19 cellular contexts compared by ENCODE assay signal in genomic region chr20:53283011-53283410, GRCh38.
A peak's percentile ranks its signal among the peaks of the same experiment; 100 is the strongest.
DNase-seq lines count a peak whose midpoint lies in the region; ATAC-seq, FAIRE-seq and TF ChIP-seq lines count a peak whose summit lies in the region.
"Had no signal": no experiment of that assay in that cellular context is flagged by ENCODE, and none has a peak within 500 bp of the region (broad histone marks: within the 10 kb centered on the region; RNA-seq: fewer than 3 reads in every experiment).

No MANE protein-coding gene starts in this region.

- H3T11ph ChIP-seq in H9 (ENCODE audit: low read length), result no peak overlapping the region

- H2BK5ac ChIP-seq in H9 (ENCODE audit: insufficient read length, low read length) (no peak overlapping the region), H1 (ENCODE audit: low read depth, low read length) (no peak overlapping the region)

- H3K79me1 ChIP-seq in H9 (ENCODE audit: insufficient read depth, low read depth, low read length, poor library complexity, severe bottlenecking) (no peaks in the 10 kb centered on the region), H1 (ENCODE audit: low read depth, low read length) (no peaks in the 10 kb centered on the region)

- CTCF ChIA-PET in H1 (lab: Charles Lee; ENCODE audit: partially characterized antibody), result interaction anchor here (0.9 to 1.3 kb wide), 6 partner anchors 12 to 162 kb away, joined by 3 to 4 read pairs (median 3); no protein-coding TSS in a partner anchor

- peaks cover 8% of the 10 kb centered on the region for H3K27me3 Mint-ChIP-seq in H9 (ENCODE audit: low read depth)
- H3K27me3 Mint-ChIP-seq: CD4-positive, alpha-beta T cell had no signal

- H3K14ac ChIP-seq in H9 (ENCODE audit: insufficient read depth, low read length) (no peak overlapping the region), H1 (ENCODE audit: insufficient read length) (no peak overlapping the region)

- peaks cover 0 to 4% of the 10 kb centered on the region in 2 experiments; a peak in 1 of 5 replicates for H3K9me3 Mint-ChIP-seq in H9
- H3K9me3 Mint-ChIP-seq: CD4-positive, alpha-beta T cell had no signal

- H3K27ac ChIP-seq in H9 (ENCODE audit: insufficient read length, low read depth, low read length) (no peak overlapping the region), HUES6 (ENCODE audit: low read depth, low read length) (no peak overlapping the region), H1 (ENCODE audit: low read depth, low read length) (no peak overlapping the region), iPS-20b (ENCODE audit: low read length) (no peak overlapping the region)
- H3K27ac ChIP-seq: C4-2B had no signal

- no peak for DNase-seq in H9
- DNase-seq in H1 (ENCODE audit: low read depth in 1 of 2, low spot score in 2 of 2), result no peak
- no peak for DNase-seq in DMS79 treated with DMSO at 0.1 percent for 48 hours (lab: John Stamatoyannopoulos, UW)
- DNase-seq in effector CD4-positive, alpha-beta T cell, result no peak
- no peak for DNase-seq in foreskin fibroblast
- DNase-seq: ACHN; Caco-2; CD4-positive, alpha-beta T cell; GDM1; GOT3; HCEC 1CT; Kasumi-1; KG1 had no signal

- H3K9ac ChIP-seq in H9 (ENCODE audit: extremely low read depth, insufficient read length, low read length), result no peak overlapping the region
- peak overlapping the region; percentile 11 for H3K9ac ChIP-seq in HUES6 (ENCODE audit: low read length)
- H3K9ac ChIP-seq in H1 (replicated peaks in 1 of 4; ENCODE audit: extremely low read depth in 1 of 4, low read depth in 3 of 4, low read length in 3 of 4), result no peak overlapping the region
- no peak overlapping the region for H3K9ac ChIP-seq in iPS-20b (ENCODE audit: low read depth, low read length)

- H3K4me1 ChIP-seq in H9 (ENCODE audit: insufficient read depth, low read length), result peaks cover 15% of the 10 kb centered on the region
- H3K4me1 ChIP-seq in HUES6 (ENCODE audit: control insufficient read depth, insufficient read depth, low read length), result peaks cover 32% of the 10 kb centered on the region
- H3K4me1 ChIP-seq in H1 (replicated peaks in 1 of 4; ENCODE audit: control insufficient read depth in 3 of 4, insufficient read depth in 4 of 4, low read length in 3 of 4), result peaks cover 11 to 30% (median 19%) of the 10 kb centered on the region in 4 experiments; a peak in 6 of 7 replicates
- peaks cover 32% of the 10 kb centered on the region for H3K4me1 ChIP-seq in iPS-20b (ENCODE audit: insufficient read depth, low read length)
- H3K4me1 ChIP-seq: Caco-2 had no signal

- H4K8ac ChIP-seq in H9 (replicated peaks; ENCODE audit: insufficient read length, low read depth, low read length), result no peak overlapping the region
- no peak overlapping the region for H4K8ac ChIP-seq in H1 (ENCODE audit: extremely low read depth, insufficient read depth, low read length)

- H3K4me2 ChIP-seq in H9 (ENCODE audit: insufficient read depth, insufficient read length, low read length), result peak overlapping the region; percentile 26
- peak overlapping the region; percentile 29 to 51 for H3K4me2 ChIP-seq in H1 (ENCODE audit: insufficient read depth in 1 of 2, low read depth in 2 of 2, low read length in 2 of 2)

- POLR2A ChIA-PET in H1 (lab: Charles Lee; ENCODE audit: partially characterized antibody), result no interaction called here

- FAIRE-seq in H1 (lab: Jason Lieb, UNC), result peak; percentile 45
- FAIRE-seq: A204.1, D721Med had no signal

- no peak overlapping the region for H4K5ac ChIP-seq in H9 (ENCODE audit: insufficient read length, low read depth, low read length)
- no peak overlapping the region for H4K5ac ChIP-seq in H1 (ENCODE audit: insufficient read length, low read depth, low read length)

- no peak overlapping the region for H3K18ac ChIP-seq in H9 (ENCODE audit: insufficient read length, low read depth, low read length)
- no peak overlapping the region for H3K18ac ChIP-seq in H1 (ENCODE audit: extremely low read depth, low read length)

- no peaks in the 10 kb centered on the region for H3K27me3 ChIP-seq in H9 (ENCODE audit: insufficient read depth, low read length)
- no peaks in the 10 kb centered on the region for H3K27me3 ChIP-seq in HUES6 (ENCODE audit: control insufficient read depth, insufficient read depth, low read length)
- H3K27me3 ChIP-seq in H1 (replicated peaks in 1 of 4; ENCODE audit: control insufficient read depth in 3 of 4, extremely low read depth in 1 of 4, insufficient read depth in 3 of 4, low read length in 3 of 4), result no peaks in the 10 kb centered on the region
- no peaks in the 10 kb centered on the region for H3K27me3 ChIP-seq in iPS-20b (ENCODE audit: insufficient read depth, low read length)

- H3K36me3 Mint-ChIP-seq in H9 (ENCODE audit: insufficient read depth in 1 of 3, low read depth in 3 of 3), result no peaks in the 10 kb centered on the region; a peak in 1 of 7 replicates

- H3K23ac ChIP-seq in H9 (ENCODE audit: insufficient read length, low read depth, low read length) (no peak overlapping the region), H1 (ENCODE audit: insufficient read length) (no peak overlapping the region)

- no peaks in the 10 kb centered on the region for H3K79me2 ChIP-seq in H9 (ENCODE audit: insufficient read depth, low read length)
- no peaks in the 10 kb centered on the region for H3K79me2 ChIP-seq in H1 (ENCODE audit: control insufficient read depth in 1 of 2, insufficient read depth in 2 of 2, low read length in 2 of 2)

- no peak overlapping the region for H2BK15ac ChIP-seq in H9 (ENCODE audit: low read depth, low read length)
- no peak overlapping the region for H2BK15ac ChIP-seq in H1 (ENCODE audit: low read length)

- TF ChIP-seq CTCF in H9 (conservative IDR thresholded peaks at IDR 0.05) (no peak), H1 (IDR thresholded peaks at IDR 0.05; ENCODE audit: control extremely low read depth in 1 of 3, insufficient read depth in 1 of 3, low read depth in 1 of 3, low read length in 3 of 3) (no peak), foreskin fibroblast (IDR thresholded peaks at IDR 0.05; ENCODE audit: low read depth, low read length) (no peak)

- H3K4me3 Mint-ChIP-seq in H9, result peak overlapping the region; percentile 29 to 41
- H3K4me3 Mint-ChIP-seq: CD4-positive, alpha-beta T cell had no signal

- peaks cover 50 to 51% of the 10 kb centered on the region in 2 experiments for H3K4me1 Mint-ChIP-seq in H9

- TF ChIP-seq EP300 in H1 (IDR thresholded peaks at IDR 0.05; ENCODE audit: borderline replicate concordance in 1 of 2, low read depth in 2 of 2, low read length in 2 of 2), result no peak

- no peak overlapping the region for H2BK120ac ChIP-seq in H9 (ENCODE audit: low read depth, low read length, poor library complexity, severe bottlenecking)
- peak overlapping the region; percentile 82 for H2BK120ac ChIP-seq in H1 (replicated peaks; ENCODE audit: low read depth, low read length)

- H2BK12ac ChIP-seq in H9 (ENCODE audit: insufficient read length, low read depth, low read length) (no peak overlapping the region), H1 (ENCODE audit: low read depth, low read length) (no peak overlapping the region)

- H2AFZ ChIP-seq in H9 (ENCODE audit: low read length) (no peak overlapping the region), H1 (ENCODE audit: low read length) (no peak overlapping the region)

- H3K4me3 ChIP-seq in HUES6 (ENCODE audit: low read depth, low read length) (peak overlapping the region; percentile 14), H1 (ENCODE audit: extremely low read depth in 1 of 4, insufficient read depth in 2 of 4, low read depth in 3 of 4, low read length in 4 of 4) (peak overlapping the region in 1 of 4 experiments; percentile 16; a peak in 1 of 8 replicates), iPS-20b (ENCODE audit: low read length) (peak overlapping the region; percentile 49), foreskin fibroblast (ENCODE audit: low read depth in 1 of 2, low read length in 2 of 2) (no peak overlapping the region)

- H3K56ac ChIP-seq in H9 (ENCODE audit: insufficient read length, low read depth, low read length) (no peak overlapping the region), H1 (replicated peaks; ENCODE audit: insufficient read length, low read depth, low read length) (no peak overlapping the region)

- peaks cover 3% of the 10 kb centered on the region for H3K23me2 ChIP-seq in H9 (ENCODE audit: insufficient read length, low read depth, low read length, poor library complexity, severe bottlenecking)
- H3K23me2 ChIP-seq in H1 (ENCODE audit: low read depth, low read length), result no peaks in the 10 kb centered on the region

- no CpG with 5 or more reads among the region's 2 CpGs for WGBS in H9 (ENCODE audit: extremely low coverage, insufficient read length, low lambda C conversion rate)
- 20% methylated on average over 2 of the region's 2 CpGs; no CpG with 5 or more reads in 1 of the 2 experiments for WGBS in H1 (ENCODE audit: extremely low coverage in 1 of 2, insufficient coverage in 1 of 2, insufficient read length in 1 of 2, insufficient replicate concordance in 2 of 2, low coverage in 1 of 2, low lambda C conversion rate in 2 of 2, missing lambda C conversion rate in 1 of 2), 2 experiments

- no peak for TF ChIP-seq RAD21 in H1 (IDR thresholded peaks at IDR 0.05 in 1 of 2, conservative IDR thresholded peaks at IDR 0.05 in 1 of 2; ENCODE audit: low read depth in 2 of 2, low read length in 2 of 2)

- no peak overlapping the region for H2BK20ac ChIP-seq in H9 (ENCODE audit: low read depth, low read length, poor library complexity, severe bottlenecking)
- peak overlapping the region; percentile 37; the same call in 1 of the 2 replicates for H2BK20ac ChIP-seq in H1 (ENCODE audit: low read length)

- H4K91ac ChIP-seq in H9 (ENCODE audit: insufficient read length, low read depth, low read length), result no peak overlapping the region
- no peak overlapping the region for H4K91ac ChIP-seq in H1 (replicated peaks; ENCODE audit: insufficient read length, low read length)

- no peak overlapping the region for H3K4ac ChIP-seq in H9 (ENCODE audit: low read depth, low read length)
- H3K4ac ChIP-seq in H1 (replicated peaks; ENCODE audit: insufficient read length, low read depth, low read length), result no peak overlapping the region

- ATAC-seq in GM19351 (IDR thresholded peaks at IDR 0.05; ENCODE audit: unreplicated experiment), result no peak

- no peaks in the 10 kb centered on the region for H4K20me1 ChIP-seq in H9 (ENCODE audit: control insufficient read depth, insufficient read depth, insufficient read length)
- H4K20me1 ChIP-seq in H1 (replicated peaks in 1 of 2; ENCODE audit: control insufficient read depth in 1 of 2, insufficient read depth in 2 of 2, low read length in 2 of 2), result no peaks in the 10 kb centered on the region

- H3K27ac Mint-ChIP-seq in H9, result peak overlapping the region; percentile 26 to 97 (median 36); a peak in 6 of 7 replicates
- H3K27ac Mint-ChIP-seq: CD4-positive, alpha-beta T cell had no signal

- no peak for TF ChIP-seq POLR2A in H1 (IDR thresholded peaks at IDR 0.05; ENCODE audit: control extremely low read depth in 1 of 2, low read depth in 2 of 2, low read length in 2 of 2)

- no peaks in the 10 kb centered on the region for H3K36me3 ChIP-seq in HUES6 (ENCODE audit: control insufficient read depth, insufficient read depth, low read length)
- H3K36me3 ChIP-seq in H1 (ENCODE audit: control insufficient read depth in 2 of 4, insufficient read depth in 4 of 4, low read length in 3 of 4), result no peaks in the 10 kb centered on the region
- H3K36me3 ChIP-seq in iPS-20b (ENCODE audit: insufficient read depth, low read depth, low read length), result no peaks in the 10 kb centered on the region

- H3K9me3 ChIP-seq in H9 (ENCODE audit: control insufficient read depth, low read depth, low read length), result no peaks in the 10 kb centered on the region
- no peaks in the 10 kb centered on the region for H3K9me3 ChIP-seq in HUES6 (ENCODE audit: control insufficient read depth, insufficient read depth, low read depth, low read length)
- H3K9me3 ChIP-seq in H1 (ENCODE audit: insufficient read depth in 2 of 2, low read depth in 1 of 2, low read length in 1 of 2), result no peaks in the 10 kb centered on the region
- H3K9me3 ChIP-seq in iPS-20b (ENCODE audit: insufficient read depth, low read depth, low read length), result no peaks in the 10 kb centered on the region
- H3K9me3 ChIP-seq: Caco-2 had no signal

- no peak overlapping the region for H2AK5ac ChIP-seq in H9 (ENCODE audit: insufficient read length, low read length)
- H2AK5ac ChIP-seq in H1 (ENCODE audit: low read depth, low read length), result no peak overlapping the region

Comparison
In these comparisons a context has a peak if more than half of its experiments do, and no peak if none do; other contexts are left out.
1. H3K4me3 ChIP-seq: peak in HUES6 (single experiment) and iPS-20b (single experiment); none in foreskin fibroblast (0 of 2).